8 cellular contexts compared by ENCODE assay signal in genomic region chr2:121735520-121736074, GRCh38. TPM values are rescaled to one million over a fixed set of nuclear protein-coding genes. Genes with fewer than 3 reads are reported as not detected.
DNase-seq lines count a peak whose midpoint lies in the region; ATAC-seq and TF ChIP-seq lines count a peak whose summit lies in the region.

No MANE protein-coding gene starts in this region.

- 30% methylated on average over 10 of the region's 10 CpGs for WGBS in right lobe of liver (ENCODE audit: insufficient coverage, low coverage, low lambda C conversion rate, missing lambda C conversion rate)
- 22% methylated on average over 10 of the region's 10 CpGs for WGBS in urinary bladder

- DNase-seq in Caki2 (ENCODE audit: low read depth) (peak; percentile 48), ascending aorta (ENCODE audit: low spot score in 2 of 2) (no peak), right lobe of liver (no peak), amygdala (lab: John Stamatoyannopoulos, UW) (no peak), NCI-H1105 (lab: John Stamatoyannopoulos, UW) (no peak)

- peak overlapping the region; percentile 97 to 100 (median 98) for H3K4me3 Mint-ChIP-seq in IgD-negative memory B cell

- H3K36me3 Mint-ChIP-seq in IgD-negative memory B cell = no peaks in the 10 kb centered on the region

- TF ChIP-seq POLR2A in right lobe of liver (IDR thresholded peaks at IDR 0.05) = no peak

- intact Hi-C loops in ascending aorta (cut with DNase I) (loop anchor here (1.0 to 5.0 kb wide), 2 partner anchors 86 to 1483 kb away; partner anchors contain the start of genes CLASP1 and RALB), right lobe of liver (cut with DNase I) (no loop called here)

- H3K9me3 ChIP-seq in ascending aorta = no peaks in the 10 kb centered on the region
- no peaks in the 10 kb centered on the region for H3K9me3 ChIP-seq in right lobe of liver

- TF ChIP-seq CTCF in ascending aorta (IDR thresholded peaks at IDR 0.05) = no peak
- TF ChIP-seq CTCF in right lobe of liver (IDR thresholded peaks at IDR 0.05) = no peak

- no peaks in the 10 kb centered on the region for H3K4me1 ChIP-seq in ascending aorta
- peaks cover 0 to 8% (median 4%) of the 10 kb centered on the region in 4 donors for H3K4me1 ChIP-seq in right lobe of liver
- no peaks in the 10 kb centered on the region for H3K4me1 ChIP-seq in urinary bladder (ENCODE audit: insufficient read depth)

- H3K4me3 ChIP-seq in ascending aorta = peak overlapping the region; percentile 76 to 91
- peak overlapping the region; percentile 58 to 98 (median 89) for H3K4me3 ChIP-seq in right lobe of liver
- peak overlapping the region; percentile 67 for H3K4me3 ChIP-seq in urinary bladder (ENCODE audit: low read depth, low read length)

- no peaks in the 10 kb centered on the region for H3K27me3 Mint-ChIP-seq in IgD-negative memory B cell

- in situ Hi-C loops in Caki2 (cut with HindIII; ENCODE audit: low pct_unique_long_range_greater_than_20kb, low sequenced_read_pairs) = no loop called here

- peak overlapping the region; percentile 92 to 98 (median 96) for H3K27ac Mint-ChIP-seq in IgD-negative memory B cell

- H3K9me3 Mint-ChIP-seq in IgD-negative memory B cell = no peaks in the 10 kb centered on the region

- H3K27me3 ChIP-seq in ascending aorta (no peaks in the 10 kb centered on the region), right lobe of liver (no peaks in the 10 kb centered on the region)

- H3K4me1 Mint-ChIP-seq in IgD-negative memory B cell = peaks cover 18 to 20% (median 20%) of the 10 kb centered on the region in 3 donors

- H3K27ac ChIP-seq in ascending aorta = peak overlapping the region; percentile 68 to 89
- H3K27ac ChIP-seq in right lobe of liver = peak overlapping the region in 1 of 3 donors; percentile 55
- no peak overlapping the region for H3K27ac ChIP-seq in urinary bladder (ENCODE audit: low read depth)

- no peak for ATAC-seq in right lobe of liver
- no peak for ATAC-seq in HG03095 (IDR thresholded peaks at IDR 0.05; ENCODE audit: unreplicated experiment)

- H3K36me3 ChIP-seq in ascending aorta (peaks cover 15 to 32% of the 10 kb centered on the region in 2 donors), right lobe of liver (peaks cover 0 to 37% (median 11%) of the 10 kb centered on the region in 4 donors), urinary bladder (ENCODE audit: insufficient read depth) (no peaks in the 10 kb centered on the region)

RNA-seq across cellular contexts. Expression of gene NIFK, which starts 1.1 kb away (rescaled TPM):
- 41.2 and 49.2 TPM in 2 replicates for total RNA-seq in Caki2 (2014; rRNA removed; shearing (Covaris generic); ENCODE audit: low replicate concordance)
- polyA plus RNA-seq in IgD-negative memory B cell (72.4 TPM), urinary bladder (28.1 TPM)
- total RNA-seq in ascending aorta (31.9 TPM), right lobe of liver (10 to 100 TPM; 13.9 to 37.7 (median 27.2) TPM), urinary bladder (72.0 TPM)

RNA-seq across cellular contexts. Expression of gene TSN, which starts 19.9 kb away (rescaled TPM):
- 20.6 and 32.8 TPM in 2 replicates for total RNA-seq in Caki2 (2014; rRNA removed; shearing (Covaris generic); ENCODE audit: low replicate concordance)
- 65.8 TPM for polyA plus RNA-seq in IgD-negative memory B cell
- total RNA-seq in ascending aorta = 42.6 TPM
- 10 to 100 TPM; 22.5 to 38.1 (median 27.5) TPM for total RNA-seq in right lobe of liver
- 58.8 TPM for total RNA-seq in urinary bladder
- polyA plus RNA-seq in urinary bladder = 34.6 TPM
